25 cellular contexts compared by ENCODE assay signal in genomic region chr10:110023785-110024184, GRCh38.
"Had no signal": no experiment of that assay in that cellular context is flagged by ENCODE, and none has a peak within 500 bp of the region (broad histone marks: within the 10 kb centered on the region; RNA-seq: fewer than 3 reads in every experiment).

No MANE protein-coding gene starts in this region.

- H3K9me3 ChIP-seq: left lung, ovary, prostate gland, tibial artery had no signal

- H3K36me3 Mint-ChIP-seq: naive B cell had no signal

- H3K4me1 ChIP-seq: prostate gland had no signal

- H3K27ac ChIP-seq: hepatocyte, ovary, prostate gland, tibial artery had no signal

- H3K27me3 Mint-ChIP-seq: activated B cell treated with CpG ODN at 0.5 μM for 24 hours; activated CD4-positive, alpha-beta T cell treated with anti-CD3 and anti-CD28 coated beads for 36 hours; central memory CD8-positive, alpha-beta T cell; effector memory CD8-positive, alpha-beta T cell; naive B cell; stimulated activated naive CD8-positive, alpha-beta T cell treated with anti-CD3 and anti-CD28 coated beads, Interleukin-15, Interleukin-2, amounts not matched to agents 100 ng/mL and 50 ng/mL, for 24 hours had no signal

- H3K9me3 Mint-ChIP-seq: activated B cell treated with CpG ODN at 0.5 μM for 24 hours; activated naive CD4-positive, alpha-beta T cell treated with anti-CD3 and anti-CD28 coated beads, Interleukin-2, amount 50 U/mL, for 72 hours; activated T-cell treated with anti-CD3 and anti-CD28 coated beads, Interleukin-2, amount 50 U/mL, for 72 hours; central memory CD8-positive, alpha-beta T cell; effector memory CD8-positive, alpha-beta T cell; naive B cell; stimulated activated naive CD8-positive, alpha-beta T cell treated with anti-CD3 and anti-CD28 coated beads, Interleukin-15, Interleukin-2, amounts not matched to agents 100 ng/mL and 50 ng/mL, for 24 hours; T-helper 1 cell treated with Interleukin-12 subunit alpha and Interleukin-12 subunit beta and Interleukin-4 antibody, amounts not matched to agents 30 μg/mL and 1 μg/mL, for 36 hours had no signal

- DNase-seq: activated B cell treated with CpG ODN at 0.5 μM for 24 hours; activated CD4-positive, alpha-beta T cell treated with anti-CD3 and anti-CD28 coated beads for 36 hours; activated CD4-positive, alpha-beta T cell treated with anti-CD3 and anti-CD28 coated beads, Interleukin-2, amount 50 U/mL, for 4 hours; activated gamma-delta T cell treated with Interleukin-2 at 50 U/mL for 16 hours; activated T-cell treated with anti-CD3 and anti-CD28 coated beads, Interleukin-2, amount 50 U/mL, for 72 hours; effector memory CD8-positive, alpha-beta T cell; foreskin melanocyte; glutamatergic neuron; kidney glomerular epithelial cell; left lung; naive B cell; ovary; stimulated activated CD4-positive, alpha-beta T cell treated with anti-CD3 and anti-CD28 coated beads, Interleukin-12 subunit alpha, Interleukin-12 subunit beta, amount 100 ng/mL, for 4 hours; stimulated activated CD4-positive, alpha-beta T cell treated with anti-CD3 and anti-CD28 coated beads, Interleukin-4, amount 100 ng/mL, for 4 hours; tibial artery had no signal

- H3K4me3 Mint-ChIP-seq: activated B cell treated with CpG ODN at 0.5 μM for 24 hours; activated CD4-positive, alpha-beta T cell treated with anti-CD3 and anti-CD28 coated beads for 36 hours; activated T-cell treated with anti-CD3 and anti-CD28 coated beads, Interleukin-2, amount 50 U/mL, for 72 hours; central memory CD8-positive, alpha-beta T cell; stimulated activated naive CD8-positive, alpha-beta T cell treated with anti-CD3 and anti-CD28 coated beads, Interleukin-15, Interleukin-2, amounts not matched to agents 100 ng/mL and 50 ng/mL, for 24 hours; T-helper 1 cell treated with Interleukin-12 subunit alpha and Interleukin-12 subunit beta and Interleukin-4 antibody, amounts not matched to agents 30 μg/mL and 1 μg/mL, for 36 hours had no signal

- FAIRE-seq: astrocyte, endothelial cell of umbilical vein had no signal

- ATAC-seq: activated T-cell treated with anti-CD3 and anti-CD28 coated beads, Interleukin-2, amount 50 U/mL, for 72 hours; effector memory CD8-positive, alpha-beta T cell; esophagus mucosa; left lung had no signal

- H3K27me3 ChIP-seq: hepatocyte, left lung, ovary, tibial artery had no signal

- H3K4me3 ChIP-seq: hepatocyte, left lung, lung, ovary, prostate gland, tibial artery had no signal

- H3K27ac Mint-ChIP-seq: stimulated activated naive CD8-positive, alpha-beta T cell treated with anti-CD3 and anti-CD28 coated beads, Interleukin-15, Interleukin-2, amounts not matched to agents 100 ng/mL and 50 ng/mL, for 24 hours; T-helper 1 cell treated with Interleukin-12 subunit alpha and Interleukin-12 subunit beta and Interleukin-4 antibody, amounts not matched to agents 30 μg/mL and 1 μg/mL, for 36 hours had no signal

- H3K36me3 ChIP-seq: left lung, ovary, prostate gland, tibial artery had no signal
